Comparison of ENCODE assay signal across 8 cellular contexts in genomic region chr6:153525998-153526397, GRCh38.
"Had no signal": no experiment of that assay in that cellular context is flagged by ENCODE, and none has a peak within 500 bp of the region (broad histone marks: within the 10 kb centered on the region; RNA-seq: fewer than 3 reads in every experiment).

No MANE protein-coding gene starts in this region.

- H3K27me3 Mint-ChIP-seq: IgD-negative memory B cell had no signal

- ATAC-seq: HepG2 had no signal

- FAIRE-seq: HepG2 had no signal

- H2AFZ ChIP-seq: GM23248 had no signal

- H3K9ac ChIP-seq: GM23248 had no signal

- DNase-seq: GM23248, GOT3, H7, KBM-7 had no signal

- H3K36me3 ChIP-seq: HAP-1 had no signal

- H3K27ac ChIP-seq: GM23248, HL-60 had no signal

- H3K9me3 ChIP-seq: HAP-1 had no signal

- H3K27ac Mint-ChIP-seq: IgD-negative memory B cell had no signal

- H3K36me3 Mint-ChIP-seq: IgD-negative memory B cell had no signal

- H3K4me3 ChIP-seq: GM23248, HAP-1 had no signal

- H3K4me1 ChIP-seq: HAP-1 had no signal

- H3K4me1 Mint-ChIP-seq: IgD-negative memory B cell had no signal

- H3K4me3 Mint-ChIP-seq: IgD-negative memory B cell had no signal
